2 cellular contexts compared by ENCODE assay signal in genomic region chr4:184816962-184817361, GRCh38.
TF ChIP-seq lines count a peak whose summit lies in the region.

No MANE protein-coding gene starts in this region.

TF ChIP-seq in liver, 16 proteins besides CTCF, POLR2A, EP300 and RAD21 (continued from another document):
- TF ChIP-seq REST (IDR thresholded peaks at IDR 0.05) (no peak), RXRA (IDR thresholded peaks at IDR 0.05) (no peak), HNF4G (IDR thresholded peaks at IDR 0.05) (no peak), GABPA (IDR thresholded peaks at IDR 0.05 in 1 of 2, conservative IDR thresholded peaks at IDR 0.05 in 1 of 2) (no peak), ATF3 (IDR thresholded peaks at IDR 0.05) (no peak), FOXA1 (IDR thresholded peaks at IDR 0.05) (no peak), YY1 (IDR thresholded peaks at IDR 0.05) (no peak), TAF1 (conservative IDR thresholded peaks at IDR 0.05) (no peak), JUND (IDR thresholded peaks at IDR 0.05) (no peak), ZBTB33 (IDR thresholded peaks at IDR 0.05) (no peak), SP1 (IDR thresholded peaks at IDR 0.05) (no peak), EGR1 (IDR thresholded peaks at IDR 0.05; ENCODE audit: low read depth in 2 of 2) (no peak), FOXA2 (IDR thresholded peaks at IDR 0.05) (no peak), MAX (IDR thresholded peaks at IDR 0.05) (no peak), HNF4A (conservative IDR thresholded peaks at IDR 0.05) (no peak)

TF ChIP-seq in HepG2, 621 proteins besides CTCF, POLR2A, EP300 and RAD21:
- TF ChIP-seq POLR2AphosphoS5 (IDR thresholded peaks at IDR 0.05; ENCODE audit: low read depth, low read length) (no peak), SIX4 (CRISPR knock-in tag; IDR thresholded peaks at IDR 0.05) (no peak), ZBTB21 (CRISPR knock-in tag; IDR thresholded peaks at IDR 0.05) (no peak)
